ENCODE assay signal across 31 cellular contexts in the genomic region with DNA sequence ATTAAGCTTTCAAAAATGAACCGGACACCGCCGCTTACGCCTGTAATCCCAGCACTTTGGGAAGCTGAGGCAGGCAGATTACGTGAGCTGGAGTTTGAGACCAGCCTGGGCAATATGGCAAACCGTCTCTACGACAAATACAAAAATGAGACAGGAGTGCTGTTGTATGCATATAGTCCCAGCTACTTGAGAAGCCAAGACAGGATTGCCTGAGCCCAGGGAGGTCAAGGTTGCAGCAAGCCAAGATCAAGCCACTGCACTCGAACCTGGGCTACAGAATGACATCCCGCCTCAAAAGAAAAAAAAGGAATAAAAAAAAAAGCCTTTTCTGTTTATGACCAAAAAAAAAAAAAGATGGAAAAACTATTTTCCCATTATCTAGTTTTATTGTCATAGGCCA.
"Had no signal": no experiment of that assay in that cellular context is flagged by ENCODE, and none has a peak within 500 bp of the region (broad histone marks: within the 10 kb centered on the region; RNA-seq: fewer than 3 reads in every experiment).

No MANE protein-coding gene starts in this region.

- H3K36me3 ChIP-seq: adrenal gland, breast epithelium, WERI-Rb-1 had no signal

- H3K4me1 ChIP-seq: breast epithelium had no signal

- H3K27me3 ChIP-seq: adrenal gland, body of pancreas, breast epithelium had no signal

- ATAC-seq: activated CD8-positive, alpha-beta T cell treated with anti-CD3 and anti-CD28 coated beads for 36 hours; activated naive CD4-positive, alpha-beta T cell treated with anti-CD3 and anti-CD28 coated beads, Interleukin-2, amount 50 U/mL, for 72 hours; activated T-cell treated with anti-CD3 and anti-CD28 coated beads, Interleukin-2, amount 50 U/mL, for 4 hours; body of pancreas had no signal

- H3K4me3 ChIP-seq: adrenal gland, body of pancreas, breast epithelium had no signal

- DNase-seq: activated CD4-positive, alpha-beta T cell treated with anti-CD3 and anti-CD28 coated beads, Interleukin-2, amount 10 ng/mL, durations not matched to agents 24 days and 14 days; activated CD4-positive, alpha-beta T cell treated with anti-CD3 and anti-CD28 coated beads, Interleukin-2, amount 50 U/mL, for 4 hours; activated CD8-positive, alpha-beta memory T cell treated with anti-CD3 and anti-CD28 coated beads, Interleukin-2, amount 50 U/mL, for 4 hours; activated CD8-positive, alpha-beta T cell treated with anti-CD3 and anti-CD28 coated beads for 36 hours; activated gamma-delta T cell treated with Interleukin-2 at 50 U/mL for 16 hours; activated naive CD4-positive, alpha-beta T cell treated with anti-CD3 and anti-CD28 coated beads for 36 hours; activated T-cell treated with anti-CD3 and anti-CD28 coated beads for 4 hours; activated T-cell treated with anti-CD3 and anti-CD28 coated beads, Interleukin-2, amount 50 U/mL, for 4 hours; adrenal gland; body of pancreas; MM.1S; MV-4-11; NCI-H1092 treated with DMSO at 0.1 percent for 48 hours; NCI-H1417; NCI-H187 treated with DMSO at 0.1 percent for 48 hours; NCI-H2081; NCI-H2171 treated with DMSO at 0.1 percent for 48 hours; NCI-H2227 treated with DMSO at 0.1 percent for 48 hours; NCI-H446; NCI-H510A treated with DMSO at 0.1 percent for 48 hours; NCI-H526 treated with DMSO at 0.1 percent for 48 hours; NCI-H774; Right ventricle myocardium superior; SW 1271; T1000; WERI-Rb-1 had no signal

- H3K27ac ChIP-seq: adrenal gland, body of pancreas, breast epithelium, KMS-11, WERI-Rb-1 had no signal

- H3K4me2 ChIP-seq: KMS-11 had no signal

- H3K9ac ChIP-seq: KMS-11 had no signal

- H3K9me3 ChIP-seq: body of pancreas, breast epithelium had no signal

- FAIRE-seq: astrocyte, RCC 7860 had no signal
